In genomic region chr2:190674966-190675650, GRCh38 we compare ENCODE assay signal across 10 cellular contexts. TPM values are rescaled to one million over a fixed set of nuclear protein-coding genes. Genes with fewer than 3 reads are reported as not detected.
A peak's percentile ranks its signal among the peaks of the same experiment; 100 is the strongest.
DNase-seq lines count a peak whose midpoint lies in the region; ATAC-seq, FAIRE-seq and TF ChIP-seq lines count a peak whose summit lies in the region.
"Had no signal": no experiment of that assay in that cellular context is flagged by ENCODE, and none has a peak within 500 bp of the region (broad histone marks: within the 10 kb centered on the region; RNA-seq: fewer than 3 reads in every experiment).

No MANE protein-coding gene starts in this region.

- H3K14ac ChIP-seq in H9 (ENCODE audit: insufficient read depth, low read length): no peak overlapping the region

- H2BK12ac ChIP-seq in H9 (ENCODE audit: insufficient read length, low read depth, low read length): no peak overlapping the region

- H2BK5ac ChIP-seq in H9 (ENCODE audit: insufficient read length, low read length): no peak overlapping the region

- no peak overlapping the region for H2AK5ac ChIP-seq in H9 (ENCODE audit: insufficient read length, low read length)

- no peaks in the 10 kb centered on the region for H3K79me2 ChIP-seq in H9 (ENCODE audit: insufficient read depth, low read length)

- H3K79me1 ChIP-seq in H9 (ENCODE audit: insufficient read depth, low read depth, low read length, poor library complexity, severe bottlenecking): no peaks in the 10 kb centered on the region

- peak overlapping the region; percentile 86 for H3K27ac Mint-ChIP-seq in activated T-cell treated with anti-CD3 and anti-CD28 coated beads, Interleukin-2, amount 50 U/mL, for 72 hours
- peak overlapping the region in 2 of 3 experiments; percentile 12 to 64; a peak in 4 of 7 replicates for H3K27ac Mint-ChIP-seq in H9

- no CpG with 5 or more reads among the region's 1 CpG for WGBS in H9 (ENCODE audit: extremely low coverage, insufficient read length, low lambda C conversion rate)
- 10 to 29% (median 20%) methylated on average over 1 of the region's 1 CpG for WGBS in small intestine, 3 donors

- no peak overlapping the region for H3K4me3 ChIP-seq in small intestine (ENCODE audit: low read depth in 1 of 2, low read length in 2 of 2)

- no peak overlapping the region for H3K9ac ChIP-seq in H9 (ENCODE audit: extremely low read depth, insufficient read length, low read length)

- DNase-seq in activated T-cell treated with anti-CD3 and anti-CD28 coated beads, Interleukin-2, amount 50 U/mL, for 72 hours: no peak
- DNase-seq in activated T-cell treated with anti-CD3 and anti-CD28 coated beads for 4 hours (no peak), H9 (no peak), small intestine (no peak), NCI-H2107 (lab: John Stamatoyannopoulos, UW) (no peak), NK-92 (lab: John Stamatoyannopoulos, UW; ENCODE audit: unreplicated experiment) (no peak), AML-193 (lab: John Stamatoyannopoulos, UW) (no peak)
- DNase-seq: NCI-H1417 treated with DMSO at 0.1 percent for 48 hours, SW 1271 had no signal

- H3K18ac ChIP-seq in H9 (ENCODE audit: insufficient read length, low read depth, low read length): no peak overlapping the region

- peak overlapping the region; percentile 38 to 86 for H3K4me3 Mint-ChIP-seq in activated T-cell treated with anti-CD3 and anti-CD28 coated beads, Interleukin-2, amount 50 U/mL, for 72 hours
- no peak overlapping the region for H3K4me3 Mint-ChIP-seq in H9

- H3K36me3 Mint-ChIP-seq in activated T-cell treated with anti-CD3 and anti-CD28 coated beads, Interleukin-2, amount 50 U/mL, for 72 hours (ENCODE audit: insufficient read depth in 2 of 2): peaks cover 16 to 28% of the 10 kb centered on the region in 2 donors
- H3K36me3 Mint-ChIP-seq in H9 (ENCODE audit: insufficient read depth in 1 of 3, low read depth in 3 of 3): peaks cover 4 to 30% (median 16%) of the 10 kb centered on the region in 3 experiments; a peak in 6 of 7 replicates

- H3K27me3 ChIP-seq in H9 (ENCODE audit: insufficient read depth, low read length) (no peaks in the 10 kb centered on the region), small intestine (ENCODE audit: control insufficient read depth in 2 of 2, insufficient read depth in 2 of 2, low read length in 2 of 2) (no peaks in the 10 kb centered on the region)

- no peak overlapping the region for H2BK20ac ChIP-seq in H9 (ENCODE audit: low read depth, low read length, poor library complexity, severe bottlenecking)

- H3K27ac ChIP-seq in H9 (ENCODE audit: insufficient read length, low read depth, low read length): no peak overlapping the region
- H3K27ac ChIP-seq in small intestine (ENCODE audit: low read depth in 1 of 2, low read length in 1 of 2): peak overlapping the region; percentile 11 to 67

- no peak overlapping the region for H2BK15ac ChIP-seq in H9 (ENCODE audit: low read depth, low read length)

- no peak overlapping the region for H3K56ac ChIP-seq in H9 (ENCODE audit: insufficient read length, low read depth, low read length)

- no peak overlapping the region for H2BK120ac ChIP-seq in H9 (ENCODE audit: low read depth, low read length, poor library complexity, severe bottlenecking)

- no peaks in the 10 kb centered on the region for H4K20me1 ChIP-seq in H9 (ENCODE audit: control insufficient read depth, insufficient read depth, insufficient read length)

- no peak overlapping the region for H3T11ph ChIP-seq in H9 (ENCODE audit: low read length)

- H2AFZ ChIP-seq in H9 (ENCODE audit: low read length): no peak overlapping the region

- H4K8ac ChIP-seq in H9 (replicated peaks; ENCODE audit: insufficient read length, low read depth, low read length): no peak overlapping the region

- no peak overlapping the region for H4K91ac ChIP-seq in H9 (ENCODE audit: insufficient read length, low read depth, low read length)

- no peaks in the 10 kb centered on the region for H3K27me3 Mint-ChIP-seq in activated T-cell treated with anti-CD3 and anti-CD28 coated beads, Interleukin-2, amount 50 U/mL, for 72 hours (ENCODE audit: low read depth)
- no peaks in the 10 kb centered on the region for H3K27me3 Mint-ChIP-seq in H9 (ENCODE audit: low read depth)

- H4K5ac ChIP-seq in H9 (ENCODE audit: insufficient read length, low read depth, low read length): no peak overlapping the region

- TF ChIP-seq CTCF in H9 (conservative IDR thresholded peaks at IDR 0.05): no peak

- no peak overlapping the region for H3K23ac ChIP-seq in H9 (ENCODE audit: insufficient read length, low read depth, low read length)

- FAIRE-seq in small intestine (lab: Jason Lieb, UNC): no peak

- no peak overlapping the region for H3K4me2 ChIP-seq in H9 (ENCODE audit: insufficient read depth, insufficient read length, low read length)

- ATAC-seq in activated T-cell treated with anti-CD3 and anti-CD28 coated beads, Interleukin-2, amount 50 U/mL, for 72 hours (replicated peaks in 1 of 2): no peak
- ATAC-seq in HG03520 (IDR thresholded peaks at IDR 0.05; ENCODE audit: unreplicated experiment): peak; percentile 42

- H3K4ac ChIP-seq in H9 (ENCODE audit: low read depth, low read length): no peak overlapping the region

- H3K23me2 ChIP-seq in H9 (ENCODE audit: insufficient read length, low read depth, low read length, poor library complexity, severe bottlenecking): no peaks in the 10 kb centered on the region

- H3K4me1 ChIP-seq in H9 (ENCODE audit: insufficient read depth, low read length) (peaks cover 13% of the 10 kb centered on the region; the same call in 1 of the 2 replicates), small intestine (ENCODE audit: control insufficient read depth in 2 of 2, insufficient read depth in 1 of 2, low read depth in 1 of 2, low read length in 1 of 2) (peaks cover 0 to 4% of the 10 kb centered on the region in 2 donors)

- H3K9me3 ChIP-seq in H9 (ENCODE audit: control insufficient read depth, low read depth, low read length) (no peaks in the 10 kb centered on the region), small intestine (ENCODE audit: control insufficient read depth, low read depth) (no peaks in the 10 kb centered on the region)

- no peaks in the 10 kb centered on the region for H3K9me3 Mint-ChIP-seq in activated T-cell treated with anti-CD3 and anti-CD28 coated beads, Interleukin-2, amount 50 U/mL, for 72 hours
- no peaks in the 10 kb centered on the region for H3K9me3 Mint-ChIP-seq in H9

- peaks cover 79% of the 10 kb centered on the region for H3K4me1 Mint-ChIP-seq in activated T-cell treated with anti-CD3 and anti-CD28 coated beads, Interleukin-2, amount 50 U/mL, for 72 hours (ENCODE audit: low read depth)
- H3K4me1 Mint-ChIP-seq in H9: peaks cover 36 to 38% of the 10 kb centered on the region in 2 experiments

- peaks cover 4 to 6% of the 10 kb centered on the region in 2 donors for H3K36me3 ChIP-seq in small intestine (ENCODE audit: control insufficient read depth in 2 of 2, insufficient read depth in 2 of 2, low read length in 2 of 2)

RNA-seq across cellular contexts. Expression of gene NAB1, which starts 26.2 kb away (rescaled TPM):
- total RNA-seq in activated T-cell treated with anti-CD3 and anti-CD28 coated beads, Interleukin-2, amount 50 U/mL, for 72 hours: 10 to 100 TPM; 42.8 to 61.3 TPM
- total RNA-seq in H9 (2021): 36.9 and 44.0 TPM in 2 replicates
- 10 to 100 TPM in 2 of 3 donors, 1 to 10 TPM in 1; 5.1 to 12.9 (median 10.3) TPM for polyA plus RNA-seq in small intestine

Comparison
In these comparisons a context has a peak if more than half of its experiments do, and no peak if none do; other contexts are left out.
1. H3K4me3 Mint-ChIP-seq: peak in activated T-cell treated with anti-CD3 and anti-CD28 coated beads, Interleukin-2, amount 50 U/mL, for 72 hours (2 of 2); none in H9 (0 of 2).